14 cellular contexts compared by ENCODE assay signal in genomic region chr19:42853231-42853630, GRCh38. TPM values are rescaled to one million over a fixed set of nuclear protein-coding genes. Genes with fewer than 3 reads are reported as not detected.
"Had no signal": no experiment of that assay in that cellular context is flagged by ENCODE, and none has a peak within 500 bp of the region (broad histone marks: within the 10 kb centered on the region; RNA-seq: fewer than 3 reads in every experiment).

No MANE protein-coding gene starts in this region.

RNA-seq across cellular contexts. Expression of gene PSG1, which starts 26.3 kb away (rescaled TPM):
- total RNA-seq: gastrocnemius medialis, heart right ventricle, left lobe of liver, lower leg skin, mesothelial cell of epicardium, mucosa of gallbladder, occipital lobe, psoas muscle, sciatic nerve, stomach, thoracic aorta, transverse colon, ureter had no signal
- polyA plus RNA-seq: heart right ventricle, small intestine, stomach had no signal
